ENCODE assay signal across 25 cellular contexts in genomic region chr3:110741891-110742290, GRCh38.
DNase-seq lines count a peak whose midpoint lies in the region; ATAC-seq, FAIRE-seq and TF ChIP-seq lines count a peak whose summit lies in the region.
"Had no signal": no experiment of that assay in that cellular context is flagged by ENCODE, and none has a peak within 500 bp of the region (broad histone marks: within the 10 kb centered on the region; RNA-seq: fewer than 3 reads in every experiment).

No MANE protein-coding gene starts in this region.

- peaks cover 23% of the 10 kb centered on the region for H3K9me3 Mint-ChIP-seq in progenitor cell of endocrine pancreas (ENCODE audit: low read depth)
- H3K9me3 Mint-ChIP-seq in natural killer cell, result no peaks in the 10 kb centered on the region
- H3K9me3 Mint-ChIP-seq in GM23338, result no peaks in the 10 kb centered on the region
- H3K9me3 Mint-ChIP-seq: HFFc6 had no signal

- peaks cover 18% of the 10 kb centered on the region for H3K4me1 Mint-ChIP-seq in progenitor cell of endocrine pancreas (ENCODE audit: low read depth)
- no peaks in the 10 kb centered on the region for H3K4me1 Mint-ChIP-seq in natural killer cell
- peaks cover 7% of the 10 kb centered on the region for H3K4me1 Mint-ChIP-seq in GM23338
- H3K4me1 Mint-ChIP-seq: CD4-positive, CD25-positive, alpha-beta regulatory T cell; IgD-negative memory B cell had no signal

- H3K36me3 ChIP-seq in liver (ENCODE audit: control insufficient read depth in 4 of 4, insufficient read depth in 3 of 4, low read depth in 1 of 4, low read length in 3 of 4), result no peaks in the 10 kb centered on the region
- no peaks in the 10 kb centered on the region for H3K36me3 ChIP-seq in HepG2 (replicated peaks in 1 of 2; ENCODE audit: control insufficient read depth in 1 of 2, insufficient read depth in 2 of 2, low read length in 2 of 2)
- no peaks in the 10 kb centered on the region for H3K36me3 ChIP-seq in right lobe of liver
- no peaks in the 10 kb centered on the region for H3K36me3 ChIP-seq in GM23338 (ENCODE audit: insufficient read depth)

- H3K9me2 ChIP-seq in GM23338 (ENCODE audit: insufficient read depth), result peaks cover 7% of the 10 kb centered on the region; the same call in 1 of the 2 replicates

- H3K27me3 Mint-ChIP-seq in progenitor cell of endocrine pancreas, result no peaks in the 10 kb centered on the region
- H3K27me3 Mint-ChIP-seq in natural killer cell (ENCODE audit: low read depth in 2 of 2), result no peaks in the 10 kb centered on the region
- H3K27me3 Mint-ChIP-seq in GM23338 (ENCODE audit: insufficient read depth, low read depth, poor library complexity), result no peaks in the 10 kb centered on the region
- H3K27me3 Mint-ChIP-seq: CD4-positive, CD25-positive, alpha-beta regulatory T cell had no signal

- TF ChIP-seq CTCF in liver (IDR thresholded peaks at IDR 0.05; ENCODE audit: low read depth, low read length, missing input control) (no peak), HepG2 (CRISPR knock-in tag; IDR thresholded peaks at IDR 0.05) (no peak), right lobe of liver (IDR thresholded peaks at IDR 0.05) (no peak), progenitor cell of endocrine pancreas (IDR thresholded peaks at IDR 0.05; ENCODE audit: unreplicated experiment) (no peak), natural killer cell (IDR thresholded peaks at IDR 0.05) (no peak), GM23338 (conservative IDR thresholded peaks at IDR 0.05; ENCODE audit: low read depth in 2 of 2) (no peak)

- H3K4me3 Mint-ChIP-seq in progenitor cell of endocrine pancreas (ENCODE audit: low read depth), result no peak overlapping the region
- H3K4me3 Mint-ChIP-seq in natural killer cell, result no peak overlapping the region
- no peak overlapping the region for H3K4me3 Mint-ChIP-seq in GM23338
- H3K4me3 Mint-ChIP-seq: B cell; CD4-positive, CD25-positive, alpha-beta regulatory T cell; HFFc6; IgD-negative memory B cell had no signal

- POLR2A ChIA-PET in HepG2 (lab: Yijun Ruan, JAX), result no interaction called here

- H3K9me3 ChIP-seq in liver (ENCODE audit: control insufficient read depth in 4 of 4, low read length in 3 of 4) (no peaks in the 10 kb centered on the region), HepG2 (ENCODE audit: low read length) (no peaks in the 10 kb centered on the region), right lobe of liver (no peaks in the 10 kb centered on the region)

- no peak for ATAC-seq in HepG2
- no peak for ATAC-seq in SK-N-SH treated with all-trans-retinoic acid at 6 μM for 48 hours
- ATAC-seq in right lobe of liver, result peak; percentile 38 to 55 (median 47)
- ATAC-seq in natural killer cell, result no peak
- no peak for ATAC-seq in GM23338
- no peak for ATAC-seq in HG02763 (IDR thresholded peaks at IDR 0.05; ENCODE audit: unreplicated experiment)

- H3K79me2 ChIP-seq in HepG2 (ENCODE audit: insufficient read depth, low read length) (no peaks in the 10 kb centered on the region), GM23338 (replicated peaks; ENCODE audit: insufficient read depth) (no peaks in the 10 kb centered on the region)

- no peak for FAIRE-seq in HepG2 (lab: Jason Lieb, UNC)
- FAIRE-seq: D721Med, G401.6, GM12891, GM19239, H54, HTR-8/SVneo had no signal

- no peak overlapping the region for H3K4me3 ChIP-seq in liver (ENCODE audit: low read depth in 1 of 3, low read length in 3 of 3)
- H3K4me3 ChIP-seq in HepG2 (replicated peaks in 1 of 3; ENCODE audit: insufficient read depth in 1 of 3, low read depth in 2 of 3, low read length in 3 of 3), result no peak overlapping the region
- no peak overlapping the region for H3K4me3 ChIP-seq in right lobe of liver
- H3K4me3 ChIP-seq in GM23338, result no peak overlapping the region
- H3K4me3 ChIP-seq: GM23248 had no signal

- H2AFZ ChIP-seq in HepG2 (ENCODE audit: low read length), result no peak overlapping the region
- no peak overlapping the region for H2AFZ ChIP-seq in GM23338
- H2AFZ ChIP-seq: GM23248 had no signal

- H3K9ac ChIP-seq in liver (ENCODE audit: low read depth in 1 of 2, low read length in 2 of 2) (no peak overlapping the region), HepG2 (ENCODE audit: insufficient read depth, low read depth, low read length) (no peak overlapping the region)
- H3K9ac ChIP-seq: GM23248 had no signal

- H3K27ac ChIP-seq in liver (ENCODE audit: low read depth in 1 of 2, low read length in 2 of 2), result no peak overlapping the region
- no peak overlapping the region for H3K27ac ChIP-seq in HepG2 (ENCODE audit: extremely low read length, insufficient read depth, low read length)
- H3K27ac ChIP-seq in right lobe of liver, result no peak overlapping the region
- no peak overlapping the region for H3K27ac ChIP-seq in GM23338 (ENCODE audit: low read depth)
- H3K27ac ChIP-seq: GM23248, HL-60 had no signal

- 59% methylated on average over 3 of the region's 3 CpGs for WGBS in liver
- WGBS in HepG2 (ENCODE audit: low lambda C conversion rate), result 49% methylated on average over 3 of the region's 3 CpGs
- 32% methylated on average over 3 of the region's 3 CpGs for WGBS in right lobe of liver (ENCODE audit: insufficient coverage, low coverage, low lambda C conversion rate, missing lambda C conversion rate)

- H3K36me3 Mint-ChIP-seq in progenitor cell of endocrine pancreas (ENCODE audit: insufficient read depth), result peaks cover 17% of the 10 kb centered on the region
- no peaks in the 10 kb centered on the region for H3K36me3 Mint-ChIP-seq in natural killer cell
- H3K36me3 Mint-ChIP-seq in GM23338 (ENCODE audit: low read depth), result no peaks in the 10 kb centered on the region; the same call in 2 of the 3 replicates
- H3K36me3 Mint-ChIP-seq: CD4-positive, CD25-positive, alpha-beta regulatory T cell had no signal

- intact Hi-C loops in HepG2 (cut with micrococcal nuclease; ENCODE audit: unreplicated experiment) (loop anchor here (10.0 kb wide), 1 partner anchor 203 kb away; no protein-coding TSS in a partner anchor), right lobe of liver (cut with DNase I) (no loop called here), natural killer cell (cut with micrococcal nuclease) (no loop called here)

- H3K4me1 ChIP-seq in liver (ENCODE audit: control insufficient read depth in 4 of 4, insufficient read depth in 4 of 4, low read length in 3 of 4) (peaks cover 0 to 13% (median 12%) of the 10 kb centered on the region in 4 donors), HepG2 (ENCODE audit: insufficient read depth, low read length) (peaks cover 13% of the 10 kb centered on the region), right lobe of liver (peaks cover 0 to 24% (median 7%) of the 10 kb centered on the region in 4 donors), GM23338 (ENCODE audit: insufficient read depth) (peaks cover 5% of the 10 kb centered on the region)

- H4K20me1 ChIP-seq in HepG2 (ENCODE audit: insufficient read depth, low read length), result no peaks in the 10 kb centered on the region
- no peaks in the 10 kb centered on the region for H4K20me1 ChIP-seq in GM23338 (replicated peaks; ENCODE audit: insufficient read depth)

- TF ChIP-seq RAD21 in liver (IDR thresholded peaks at IDR 0.05) (no peak), HepG2 (CRISPR knock-in tag; IDR thresholded peaks at IDR 0.05) (no peak)

- H3K27ac Mint-ChIP-seq in progenitor cell of endocrine pancreas (peak overlapping the region; percentile 59), natural killer cell (no peak overlapping the region), GM23338 (no peak overlapping the region)
- H3K27ac Mint-ChIP-seq: B cell; CD4-positive, CD25-positive, alpha-beta regulatory T cell; HFFc6; IgD-negative memory B cell had no signal

- no peaks in the 10 kb centered on the region for H3F3A ChIP-seq in GM23338 (replicated peaks; ENCODE audit: low read depth)

- TF ChIP-seq EP300 in HepG2 (IDR thresholded peaks at IDR 0.05; ENCODE audit: low read depth in 2 of 2, low read length in 2 of 2) (no peak), HepG2 (CRISPR knock-in tag; IDR thresholded peaks at IDR 0.05; ENCODE audit: borderline replicate concordance) (no peak)

- CTCF ChIA-PET in HepG2 (lab: Yijun Ruan, JAX; ENCODE audit: low intra/inter-chr PET ratio, low total read pairs), result no interaction called here

- TF ChIP-seq POLR2A in HepG2 (IDR thresholded peaks at IDR 0.05; ENCODE audit: insufficient read depth in 1 of 2, low read depth in 2 of 2, low read length in 2 of 2), result no peak
- TF ChIP-seq POLR2A in right lobe of liver (IDR thresholded peaks at IDR 0.05), result no peak

- DNase-seq in HepG2 (ENCODE audit: low spot score) (no peak), right lobe of liver (no peak), progenitor cell of endocrine pancreas (ENCODE audit: low spot score, unreplicated experiment) (no peak), natural killer cell (no peak), GM23338 (ENCODE audit: low spot score) (no peak)
- DNase-seq: 8988T; C1 segment of cervical spinal cord; Caco-2; CD4-positive, CD25-positive, alpha-beta regulatory T cell; GM23248; HCEC 1CT; HFFc6; KBM-7 had no signal

- no TSS peak for BruUV-seq in HepG2 (replicated peaks; lab: Mats Ljungman, UMichigan)

- no peak overlapping the region for H3K4me2 ChIP-seq in HepG2 (ENCODE audit: low read depth, low read length)
- H3K4me2 ChIP-seq in GM23338, result no peak overlapping the region

- in situ Hi-C loops in HepG2 (cut with HindIII; ENCODE audit: extremely low pct_ligation_motif_present, low pct_unique_long_range_greater_than_20kb), result no loop called here

- H3K27me3 ChIP-seq in liver (ENCODE audit: control insufficient read depth in 4 of 4, insufficient read depth in 4 of 4, low read length in 3 of 4) (no peaks in the 10 kb centered on the region), HepG2 (ENCODE audit: control insufficient read depth in 1 of 2, insufficient read depth in 2 of 2, low read length in 2 of 2) (peaks cover 0 to 22% of the 10 kb centered on the region in 2 experiments; a peak in 2 of 5 replicates), right lobe of liver (no peaks in the 10 kb centered on the region), GM23338 (ENCODE audit: insufficient read depth) (no peaks in the 10 kb centered on the region)

TF ChIP-seq in SK-N-SH treated with all-trans-retinoic acid at 6 μM for 48 hours, 23 proteins besides CTCF, POLR2A, EP300 and RAD21 (continues in another document):
- TF ChIP-seq ESRRG (CRISPR knock-in tag; IDR thresholded peaks at IDR 0.05), result no peak

TF ChIP-seq in GM23338, 12 proteins besides CTCF, POLR2A, EP300 and RAD21 (continues in another document):
- TF ChIP-seq NANOG (IDR thresholded peaks at IDR 0.05; ENCODE audit: borderline replicate concordance) (no peak), ZNF114 (CRISPR knock-in tag; IDR thresholded peaks at IDR 0.05) (no peak)

Comparison
In these comparisons a context has a peak if more than half of its experiments do, and no peak if none do; other contexts are left out.
1. ATAC-seq: peak in right lobe of liver (4 of 4); none in HepG2 (single experiment), SK-N-SH treated with all-trans-retinoic acid at 6 μM for 48 hours (single experiment), natural killer cell (0 of 3), GM23338 (single experiment) and HG02763 (single experiment).